In genomic region chr3:119978554-119979208, GRCh38 we compare ENCODE assay signal across 21 cellular contexts.
DNase-seq lines count a peak whose midpoint lies in the region; ATAC-seq and TF ChIP-seq lines count a peak whose summit lies in the region.
"Had no signal": no experiment of that assay in that cellular context is flagged by ENCODE, and none has a peak within 500 bp of the region (broad histone marks: within the 10 kb centered on the region; RNA-seq: fewer than 3 reads in every experiment).

No MANE protein-coding gene starts in this region.

- TF ChIP-seq CTCF in left ventricle myocardium inferior (IDR thresholded peaks at IDR 0.05; ENCODE audit: borderline replicate concordance) (no peak), psoas muscle (IDR thresholded peaks at IDR 0.05) (no peak)

- H3K27ac ChIP-seq in left ventricle myocardium inferior (replicated peaks) (no peak overlapping the region), psoas muscle (no peak overlapping the region)
- H3K27ac ChIP-seq: 22Rv1, C4-2B, GM23248, Peyer's patch had no signal

- intact Hi-C loops in left ventricle myocardium inferior (cut with micrococcal nuclease) (no loop called here), psoas muscle (cut with DNase I) (no loop called here)

- no peak for DNase-seq in activated naive CD4-positive, alpha-beta T cell (lab: John Stamatoyannopoulos, UW)
- DNase-seq in activated naive CD8-positive, alpha-beta T cell treated with anti-CD3 and anti-CD28 coated beads for 36 hours, result no peak
- no peak for DNase-seq in left ventricle myocardium inferior
- DNase-seq in psoas muscle, result peak in 1 of 2 donors; percentile 69
- DNase-seq in RPMI8226, result no peak
- DNase-seq: AML-193, DMS79, GM23248, NCI-H1092 treated with DMSO at 0.1 percent for 48 hours, NCI-H2081, NCI-H2171 treated with DMSO at 0.1 percent for 48 hours, NCI-H446, NCI-H526 treated with DMSO at 0.1 percent for 48 hours, Peyer's patch, SHP77 had no signal

- no peak overlapping the region for H3K4me3 Mint-ChIP-seq in activated naive CD4-positive, alpha-beta T cell treated with anti-CD3 and anti-CD28 coated beads, Interleukin-2, amount 50 U/mL, for 24 hours
- H3K4me3 Mint-ChIP-seq in activated naive CD8-positive, alpha-beta T cell treated with anti-CD3 and anti-CD28 coated beads for 36 hours, result no peak overlapping the region

- H3K27me3 Mint-ChIP-seq in activated naive CD4-positive, alpha-beta T cell treated with anti-CD3 and anti-CD28 coated beads, Interleukin-2, amount 50 U/mL, for 24 hours, result no peaks in the 10 kb centered on the region
- no peaks in the 10 kb centered on the region for H3K27me3 Mint-ChIP-seq in activated naive CD8-positive, alpha-beta T cell treated with anti-CD3 and anti-CD28 coated beads for 36 hours

- 35 to 48% (median 44%) methylated on average over 11 of the region's 11 CpGs for WGBS in psoas muscle, 3 donors

- H3K27me3 ChIP-seq in left ventricle myocardium inferior (ENCODE audit: low read depth) (no peaks in the 10 kb centered on the region), psoas muscle (ENCODE audit: insufficient read depth in 3 of 3, low read length in 2 of 3) (no peaks in the 10 kb centered on the region)
- H3K27me3 ChIP-seq: Peyer's patch had no signal

- H3K4me1 ChIP-seq in left ventricle myocardium inferior (peaks cover 39% of the 10 kb centered on the region), psoas muscle (peaks cover 25% of the 10 kb centered on the region)
- H3K4me1 ChIP-seq: Peyer's patch had no signal

- H3K9me3 ChIP-seq in left ventricle myocardium inferior (replicated peaks), result peaks cover 14% of the 10 kb centered on the region
- no peaks in the 10 kb centered on the region for H3K9me3 ChIP-seq in psoas muscle
- H3K9me3 ChIP-seq: Peyer's patch had no signal

- H3K9me3 Mint-ChIP-seq in activated naive CD4-positive, alpha-beta T cell treated with anti-CD3 and anti-CD28 coated beads, Interleukin-2, amount 50 U/mL, for 24 hours, result peaks cover 19% of the 10 kb centered on the region
- H3K9me3 Mint-ChIP-seq in activated naive CD8-positive, alpha-beta T cell treated with anti-CD3 and anti-CD28 coated beads for 36 hours, result peaks cover 16% of the 10 kb centered on the region

- peaks cover 54% of the 10 kb centered on the region for H3K4me1 Mint-ChIP-seq in activated naive CD4-positive, alpha-beta T cell treated with anti-CD3 and anti-CD28 coated beads, Interleukin-2, amount 50 U/mL, for 24 hours
- peaks cover 30% of the 10 kb centered on the region for H3K4me1 Mint-ChIP-seq in activated naive CD8-positive, alpha-beta T cell treated with anti-CD3 and anti-CD28 coated beads for 36 hours

- TF ChIP-seq POLR2A in GM18505 (IDR thresholded peaks at IDR 0.05; ENCODE audit: borderline replicate concordance, extremely low read depth, insufficient read depth, insufficient read length), result no peak

- ATAC-seq in psoas muscle (peak in 3 of 4 donors; percentile 30 to 84 (median 61)), HG03039 (IDR thresholded peaks at IDR 0.05; ENCODE audit: unreplicated experiment) (no peak), GM18505 (IDR thresholded peaks at IDR 0.05; ENCODE audit: unreplicated experiment) (no peak)
- ATAC-seq: K562 had no signal

- peak overlapping the region; percentile 61 for H3K27ac Mint-ChIP-seq in activated naive CD4-positive, alpha-beta T cell treated with anti-CD3 and anti-CD28 coated beads, Interleukin-2, amount 50 U/mL, for 24 hours
- H3K27ac Mint-ChIP-seq in activated naive CD8-positive, alpha-beta T cell treated with anti-CD3 and anti-CD28 coated beads for 36 hours, result peak overlapping the region; percentile 30

- H3K4me3 ChIP-seq in left ventricle myocardium inferior (peak overlapping the region; percentile 10), psoas muscle (no peak overlapping the region)
- H3K4me3 ChIP-seq: GM23248, K562, Peyer's patch had no signal

- peaks cover 45% of the 10 kb centered on the region for H3K36me3 Mint-ChIP-seq in activated naive CD4-positive, alpha-beta T cell treated with anti-CD3 and anti-CD28 coated beads, Interleukin-2, amount 50 U/mL, for 24 hours
- peaks cover 57% of the 10 kb centered on the region for H3K36me3 Mint-ChIP-seq in activated naive CD8-positive, alpha-beta T cell treated with anti-CD3 and anti-CD28 coated beads for 36 hours

- H3K36me3 ChIP-seq in left ventricle myocardium inferior, result peaks cover 5% of the 10 kb centered on the region
- H3K36me3 ChIP-seq in psoas muscle (ENCODE audit: insufficient read depth in 1 of 2, low read depth in 1 of 2), result no peaks in the 10 kb centered on the region

Comparison
In these comparisons a context has a peak if more than half of its experiments do, and no peak if none do; other contexts are left out.
1. ATAC-seq: peak in psoas muscle (3 of 4); none in HG03039 (single experiment) and GM18505 (single experiment).